29 cellular contexts compared by ENCODE assay signal in genomic region chrX:102988517-102988916, GRCh38. TPM values are rescaled to one million over a fixed set of nuclear protein-coding genes. Genes with fewer than 3 reads are reported as not detected.
"Had no signal": no experiment of that assay in that cellular context is flagged by ENCODE, and none has a peak within 500 bp of the region (broad histone marks: within the 10 kb centered on the region; RNA-seq: fewer than 3 reads in every experiment).

No MANE protein-coding gene starts in this region.

- FAIRE-seq: pancreas had no signal

- ATAC-seq: naive thymus-derived CD8-positive, alpha-beta T cell; natural killer cell treated with Interleukin-12 subunit alpha and Interleukin-12 subunit beta and Interleukin-15 and Interleukin-18, amount 100 ng/mL, for 72 hours; pancreas; psoas muscle; right cardiac atrium; sciatic nerve; stimulated activated memory B cell treated with anti-CD40 and anti-IgM and Interleukin-4, amounts not matched to agents 10 μg/mL and 1 μg/mL and 100 μg/mL, for 72 hours; stimulated activated naive CD8-positive, alpha-beta T cell treated with anti-CD3 and anti-CD28 coated beads, Interleukin-15, amount 100 ng/mL, for 72 hours; stimulated activated naive CD8-positive, alpha-beta T cell treated with anti-CD3 and anti-CD28 coated beads, Interleukin-15, Interleukin-2, amounts not matched to agents 100 U/mL and 50 U/mL, for 24 hours; upper lobe of right lung had no signal

- H3K4me2 ChIP-seq: smooth muscle cell had no signal

- H3K27ac ChIP-seq: neutrophil, pancreas, psoas muscle, skin epidermis, spleen, suprapubic skin, testis, tibial artery, transverse colon, upper lobe of right lung, uterus had no signal

- H3K9me3 ChIP-seq: neutrophil, pancreas, psoas muscle, spleen, suprapubic skin, testis, tibial artery, transverse colon, upper lobe of right lung, uterus had no signal

- H3K4me3 ChIP-seq: pancreas, psoas muscle, skin epidermis, smooth muscle cell, spleen, suprapubic skin, testis, tibial artery, transverse colon, upper lobe of right lung, uterus had no signal

- DNase-seq: naive thymus-derived CD8-positive, alpha-beta T cell; nephron progenitor cell; nucleus accumbens; pancreas; psoas muscle; right cardiac atrium; spleen; stimulated activated CD4-positive, alpha-beta T cell treated with anti-CD3 and anti-CD28 coated beads, Interleukin-12 subunit alpha, Interleukin-12 subunit beta, amount 100 ng/mL, for 4 hours; stimulated activated CD4-positive, alpha-beta T cell treated with anti-CD3 and anti-CD28 coated beads, Interleukin-1b, Interleukin-23, amount 100 ng/mL, for 48 hours; stimulated activated CD4-positive, alpha-beta T cell treated with anti-CD3 and anti-CD28 coated beads, Interleukin-4, amount 100 ng/mL, for 1 hour; stimulated activated CD4-positive, alpha-beta T cell treated with anti-CD3 and anti-CD28 coated beads, Interleukin-4, amount 100 ng/mL, for 4 hours; stimulated activated CD8-positive, alpha-beta memory T cell treated with anti-CD3 and anti-CD28 coated beads, Interleukin-4, amount 100 ng/mL, for 48 hours; stimulated activated naive CD4-positive, alpha-beta T cell; stimulated activated naive CD8-positive, alpha-beta T cell treated with anti-CD3 and anti-CD28 coated beads, Interleukin-15, amount 100 ng/mL, for 72 hours; stimulated activated naive CD8-positive, alpha-beta T cell treated with anti-CD3 and anti-CD28 coated beads, Interleukin-15, Interleukin-2, amounts not matched to agents 100 U/mL and 50 U/mL, for 24 hours; substantia nigra; testis; tibial artery; transverse colon; upper lobe of right lung; uterus had no signal

- H3K36me3 ChIP-seq: neutrophil, pancreas, spleen, suprapubic skin, tibial artery, transverse colon, upper lobe of right lung, uterus had no signal

- H3K4me1 ChIP-seq: pancreas, psoas muscle, spleen, suprapubic skin, testis, tibial artery, transverse colon, upper lobe of right lung, uterus had no signal

- H3K27me3 ChIP-seq: neutrophil, pancreas, spleen, suprapubic skin, testis, tibial artery, transverse colon, upper lobe of right lung, uterus had no signal

RNA-seq across cellular contexts. Expression of gene RAB40AL, which starts 51.4 kb away (rescaled TPM):
- total RNA-seq: psoas muscle, smooth muscle cell had no signal
- polyA plus RNA-seq: naive thymus-derived CD8-positive, alpha-beta T cell; smooth muscle cell; urinary bladder had no signal
